In genomic region chr3:47475570-47476329, GRCh38 we compare ENCODE assay signal across 8 cellular contexts. TPM values are rescaled to one million over a fixed set of nuclear protein-coding genes. Genes with fewer than 3 reads are reported as not detected.
DNase-seq lines count a peak whose midpoint lies in the region; ATAC-seq and TF ChIP-seq lines count a peak whose summit lies in the region.

TSS of gene SCAP (minus strand) at chr3:47475941. CDS start at chr3:47442993, 32,948 bp downstream.

- ATAC-seq in GM21528 (IDR thresholded peaks at IDR 0.05; ENCODE audit: low FRiP score, unreplicated experiment) = peak; percentile 85

- H4K20me1 ChIP-seq in PC-9 (ENCODE audit: insufficient read depth) = peaks cover 13% of the 10 kb centered on the region; the same call in 1 of the 2 replicates

- peaks cover 6% of the 10 kb centered on the region; the same call in 1 of the 2 replicates for H3K4me1 ChIP-seq in PC-9 (replicated peaks; ENCODE audit: insufficient read depth)
- H3K4me1 ChIP-seq in mucosa of stomach (ENCODE audit: control insufficient read depth, insufficient read depth, low read length) = peaks cover 8% of the 10 kb centered on the region

- TF ChIP-seq CTCF in PC-9 (conservative IDR thresholded peaks at IDR 0.05) = peak; percentile 86

- POLR2A ChIA-PET in PC-9 (lab: Charles Lee; ENCODE audit: unreplicated experiment) = interaction anchor here (0.6 to 0.8 kb wide), 3 partner anchors 103 to 556 kb away, joined by 3 to 11 read pairs (median 4); no protein-coding TSS in a partner anchor

- H3K9me3 ChIP-seq in PC-9 (ENCODE audit: insufficient read depth, low read depth) = no peaks in the 10 kb centered on the region
- no peaks in the 10 kb centered on the region for H3K9me3 ChIP-seq in mucosa of stomach (ENCODE audit: control insufficient read depth, low read length)

- H3K27me3 ChIP-seq in PC-9 (ENCODE audit: insufficient read depth, low read depth) (no peaks in the 10 kb centered on the region), mucosa of stomach (ENCODE audit: control insufficient read depth, insufficient read depth, low read length) (no peaks in the 10 kb centered on the region)

- H3K27ac ChIP-seq in PC-9 = peak within 1 kb of the TSS; percentile 24; the same call in 1 of the 2 replicates

- peak; percentile 66 for TF ChIP-seq POLR2A in erythroblast (IDR thresholded peaks at IDR 0.05; ENCODE audit: low read length)

- H3K9ac ChIP-seq in mucosa of stomach (ENCODE audit: low read length) = peak within 1 kb of the TSS; percentile 78

- peak within 1 kb of the TSS; percentile 97 for H3K4me2 ChIP-seq in PC-9

- H3K4me3 ChIP-seq in PC-9 (peak within 1 kb of the TSS; percentile 94), mucosa of stomach (ENCODE audit: low read length) (peak within 1 kb of the TSS; percentile 75)

- H3F3A ChIP-seq in PC-9 (ENCODE audit: insufficient read depth, low read depth) = no peaks in the 10 kb centered on the region

- H3K36me3 ChIP-seq in PC-9 (ENCODE audit: low read depth) (no peaks in the 10 kb centered on the region), mucosa of stomach (ENCODE audit: control insufficient read depth, insufficient read depth, low read length) (no peaks in the 10 kb centered on the region)

- DNase-seq in DMS53 (lab: John Stamatoyannopoulos, UW) (peak; percentile 86), HuH-7.5 (ENCODE audit: low spot score) (peak; percentile 86), PC-9 (peak; percentile 67 to 94), erythroblast (lab: John Stamatoyannopoulos, UW) (peak; percentile 95 to 97)
- peak; percentile 97 for DNase-seq in activated T-cell treated with anti-CD3 and anti-CD28 coated beads, Interleukin-2, amount 50 U/mL, for 1 hour
- DNase-seq in stimulated activated CD8-positive, alpha-beta memory T cell treated with anti-CD3 and anti-CD28 coated beads, Interleukin-4, amount 100 ng/mL, for 48 hours = peak; percentile 98

- CTCF ChIA-PET in PC-9 (lab: Charles Lee) = interaction anchor here (0.6 to 1.8 kb wide), 3 partner anchors 55 to 559 kb away, joined by 4 to 8 read pairs (median 7); no protein-coding TSS in a partner anchor

- H3K9me2 ChIP-seq in PC-9 (ENCODE audit: insufficient read depth) = no peaks in the 10 kb centered on the region

- peaks cover 44% of the 10 kb centered on the region for H3K79me2 ChIP-seq in PC-9 (ENCODE audit: low read depth)

- intact Hi-C loops in PC-9 (cut with micrococcal nuclease; ENCODE audit: unreplicated experiment) = loop anchor here (1.0 kb wide), 1 partner anchor 54 kb away; no protein-coding TSS in a partner anchor

- BruUV-seq in PC-9 (replicated peaks; lab: Mats Ljungman, UMichigan) = no TSS peak

- peak within 1 kb of the TSS; percentile 90 for H2AFZ ChIP-seq in PC-9

RNA-seq across cellular contexts. Expression of gene SCAP, which starts in this region (rescaled TPM):
- 71.5 and 85.0 TPM in 2 replicates for total RNA-seq in PC-9 (2021)

Comparison
In these comparisons a context has a peak if more than half of its experiments do, and no peak if none do; other contexts are left out.
1. Peak in every context shown above with its lines: DNase-seq, ATAC-seq, H3K4me3 ChIP-seq and H3K27ac ChIP-seq.